21 cellular contexts compared by ENCODE assay signal in the genomic region with DNA sequence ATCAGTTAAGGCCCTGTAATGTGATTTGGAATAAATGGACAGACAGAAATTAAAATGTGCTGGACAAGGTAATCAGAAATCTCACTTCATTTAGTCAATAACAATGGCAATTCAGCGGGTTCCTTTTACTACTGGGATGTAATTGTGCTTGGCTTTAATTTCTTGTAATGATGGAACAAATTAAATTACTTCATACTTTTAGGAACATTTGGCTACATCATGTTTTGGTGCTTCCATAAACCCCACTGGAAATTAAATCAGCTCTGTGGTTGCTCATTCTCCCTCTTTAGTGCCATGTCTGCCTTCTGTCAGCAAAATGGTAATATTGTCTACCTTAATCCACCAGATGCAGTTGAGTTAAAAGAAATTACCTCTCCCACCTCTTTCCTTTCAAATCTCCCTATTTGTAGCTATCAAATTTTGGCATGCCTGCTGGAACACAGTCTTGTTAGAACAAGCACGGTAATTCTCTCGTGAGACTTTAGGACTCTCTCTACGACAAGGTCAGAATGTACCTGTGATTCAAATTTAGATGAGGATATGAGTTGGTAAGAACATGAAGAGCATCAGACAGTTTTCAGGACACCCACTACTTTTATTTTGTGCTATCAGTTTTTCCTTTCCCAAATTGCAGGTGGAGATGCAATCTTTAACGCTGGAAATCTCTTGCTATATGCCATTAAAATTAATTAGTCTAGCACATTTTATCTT.
"Had no signal": no experiment of that assay in that cellular context is flagged by ENCODE, and none has a peak within 500 bp of the region (broad histone marks: within the 10 kb centered on the region; RNA-seq: fewer than 3 reads in every experiment).

No MANE protein-coding gene starts in this region.

- H3K4me3 ChIP-seq: MG63 had no signal

- H3K9me3 Mint-ChIP-seq: T-cell; T-helper 1 cell treated with Interleukin-12 subunit alpha and Interleukin-12 subunit beta and Interleukin-4 antibody, amounts not matched to agents 30 μg/mL and 1 μg/mL, for 36 hours had no signal

- ATAC-seq: T-cell had no signal

- H3K36me3 Mint-ChIP-seq: T-cell had no signal

- FAIRE-seq: HepG2, RCC 7860 had no signal

- H3K27ac Mint-ChIP-seq: T-cell; T-helper 1 cell treated with Interleukin-12 subunit alpha and Interleukin-12 subunit beta and Interleukin-4 antibody, amounts not matched to agents 30 μg/mL and 1 μg/mL, for 36 hours had no signal

- DNase-seq: IMR-90, Karpas-422, KG1, MG63, NCI-H1092, NCI-H1105 treated with DMSO at 0.1 percent for 48 hours, NCI-H1417 treated with DMSO at 0.1 percent for 48 hours, NCI-H187, NCI-H2029, NCI-H2081 treated with DMSO at 0.1 percent for 48 hours, NCI-H2227 treated with DMSO at 0.1 percent for 48 hours, NCI-H524, NCI-H526 treated with DMSO at 0.1 percent for 48 hours, NCI-H774, RPMI8226, SHP77, SW 1271, T-cell had no signal

- H3K9me3 ChIP-seq: MG63 had no signal

- H3K4me3 Mint-ChIP-seq: T-cell; T-helper 1 cell treated with Interleukin-12 subunit alpha and Interleukin-12 subunit beta and Interleukin-4 antibody, amounts not matched to agents 30 μg/mL and 1 μg/mL, for 36 hours had no signal
